In the genomic region with DNA sequence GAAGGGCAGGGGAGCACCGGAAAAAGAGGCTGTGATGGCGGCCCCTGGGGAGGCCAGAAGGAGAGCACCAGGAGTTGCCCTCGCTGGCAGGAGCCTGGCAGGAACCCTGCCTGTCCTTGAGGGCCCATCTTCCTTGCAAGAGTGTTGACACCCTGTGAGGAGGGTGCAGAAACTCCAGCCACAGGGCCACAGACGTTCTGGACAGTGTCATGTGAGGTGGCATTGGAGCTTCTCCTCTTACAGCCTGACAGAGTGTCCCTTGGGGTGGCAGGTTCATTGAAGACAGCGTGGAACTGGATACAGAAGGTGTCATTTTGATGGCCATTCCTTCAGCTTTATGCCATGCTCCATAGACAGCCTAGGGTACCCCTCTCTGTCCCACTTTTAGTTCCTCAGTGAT, we compare ENCODE assay signal across 23 cellular contexts. TPM values are rescaled to one million over a fixed set of nuclear protein-coding genes. Genes with fewer than 3 reads are reported as not detected.
"Had no signal": no experiment of that assay in that cellular context is flagged by ENCODE, and none has a peak within 500 bp of the region (broad histone marks: within the 10 kb centered on the region; RNA-seq: fewer than 3 reads in every experiment).

No MANE protein-coding gene starts in this region.

- H3K9me3 ChIP-seq: adrenal gland, breast epithelium, left lung, neutrophil, ovary, testis, upper lobe of left lung had no signal

- H3K4me3 ChIP-seq: adrenal gland, breast epithelium, left lung, ovary, SK-N-MC, testis, upper lobe of left lung had no signal

- H3K4me1 ChIP-seq: adrenal gland, breast epithelium, left lung, testis, upper lobe of left lung had no signal

- H3K27ac ChIP-seq: adrenal gland, breast epithelium, epithelial cell of prostate, left lung, neutrophil, ovary, SK-N-MC, testis, upper lobe of left lung, WERI-Rb-1 had no signal

- H3K36me3 ChIP-seq: adrenal gland, breast epithelium, left lung, neutrophil, ovary, upper lobe of left lung, WERI-Rb-1 had no signal

- H3K27me3 ChIP-seq: adrenal gland, breast epithelium, neutrophil, ovary, testis, upper lobe of left lung had no signal

- ATAC-seq: activated T-helper 17 cell treated with anti-CD3 and anti-CD28 coated beads, Interleukin-2, amount 50 U/mL, for 72 hours; left lung; sciatic nerve; stimulated activated naive B cell treated with anti-CD40 and anti-IgM and Interleukin-4, amounts not matched to agents 10 μg/mL and 1 μg/mL and 100 μg/mL, for 72 hours had no signal

- DNase-seq: activated CD4-positive, alpha-beta T cell treated with anti-CD3 and anti-CD28 coated beads, Interleukin-2, amount 10 ng/mL, durations not matched to agents 7 days and 5 days; activated CD4-positive, CD25-positive, alpha-beta regulatory T cell treated with anti-CD3 and anti-CD28 coated beads, Interleukin-2, amount 50 U/mL, for 72 hours; activated T-cell treated with anti-CD3 and anti-CD28 coated beads, Interleukin-2, amount 50 U/mL, for 1 hour; adrenal gland; cerebellar nuclear complex; kidney; left lung; mammary epithelial cell; midbrain; natural killer cell; ovary; stimulated activated CD4-positive, alpha-beta T cell treated with anti-CD3 and anti-CD28 coated beads, Interleukin-2, amount 100 ng/mL, for 48 hours; stimulated activated CD8-positive, alpha-beta memory T cell treated with anti-CD3 and anti-CD28 coated beads, Interleukin-4, amount 100 ng/mL, for 48 hours; stimulated activated naive B cell treated with anti-CD40 and anti-IgM and Interleukin-4, amounts not matched to agents 10 μg/mL and 1 μg/mL and 100 μg/mL, for 72 hours; testis; WERI-Rb-1 had no signal

RNA-seq across cellular contexts. Expression of a gene that starts 54.2 kb away (rescaled TPM):
- total RNA-seq: activated CD4-positive, alpha-beta T cell treated with anti-CD3 and anti-CD28 coated beads, Interleukin-2, amount 10 ng/mL, durations not matched to agents 7 days and 5 days had no signal
- polyA plus RNA-seq: mammary epithelial cell had no signal
